1 cellular context compared by ENCODE assay signal in genomic region chr2:64989126-64989981, GRCh38.
A peak's percentile ranks its signal among the peaks of the same experiment; 100 is the strongest.
TF ChIP-seq lines count a peak whose summit lies in the region.

Gene SLC1A4 (plus strand): TSS chr2:64989399. CDS start chr2:64989644, 245 bp downstream.

TF ChIP-seq in K562, 482 proteins besides CTCF, POLR2A, EP300 and RAD21 (continued from another document and continues in another):
- no peak for TF ChIP-seq ZNF518B (CRISPR knock-in tag; IDR thresholded peaks at IDR 0.05)
- TF ChIP-seq SMAD1 (IDR thresholded peaks at IDR 0.05; ENCODE audit: low read depth, low read length, partially characterized antibody) = no peak
- no peak for TF ChIP-seq ZNF431 (CRISPR knock-in tag; IDR thresholded peaks at IDR 0.05)
- no peak for TF ChIP-seq FOXA1 (IDR thresholded peaks at IDR 0.05; ENCODE audit: borderline replicate concordance)
- TF ChIP-seq BACH1 (tag; IDR thresholded peaks at IDR 0.05) = no peak
- peak; percentile 73 for TF ChIP-seq SUPT5H (IDR thresholded peaks at IDR 0.05)
- TF ChIP-seq BCL6 (CRISPR knock-in tag; IDR thresholded peaks at IDR 0.05) = no peak
- no peak; the same call in 1 of the 2 replicates for TF ChIP-seq AFF4 (CRISPR knock-in tag; IDR thresholded peaks at IDR 0.05)
- TF ChIP-seq IRF2 (CRISPR knock-in tag; IDR thresholded peaks at IDR 0.05) = no peak
- no peak for TF ChIP-seq ZNF3 (CRISPR knock-in tag; IDR thresholded peaks at IDR 0.05)
- no peak; the same call in 1 of the 2 replicates for TF ChIP-seq POLR2AphosphoS2 (IDR thresholded peaks at IDR 0.05; ENCODE audit: low read length)
- no peak for TF ChIP-seq ATF1 (CRISPR knock-in tag; IDR thresholded peaks at IDR 0.05)
- no peak for TF ChIP-seq ATF1 (tag; IDR thresholded peaks at IDR 0.05)
- TF ChIP-seq ZFP1 (CRISPR knock-in tag; IDR thresholded peaks at IDR 0.05) = no peak
- TF ChIP-seq, protein P1, sequence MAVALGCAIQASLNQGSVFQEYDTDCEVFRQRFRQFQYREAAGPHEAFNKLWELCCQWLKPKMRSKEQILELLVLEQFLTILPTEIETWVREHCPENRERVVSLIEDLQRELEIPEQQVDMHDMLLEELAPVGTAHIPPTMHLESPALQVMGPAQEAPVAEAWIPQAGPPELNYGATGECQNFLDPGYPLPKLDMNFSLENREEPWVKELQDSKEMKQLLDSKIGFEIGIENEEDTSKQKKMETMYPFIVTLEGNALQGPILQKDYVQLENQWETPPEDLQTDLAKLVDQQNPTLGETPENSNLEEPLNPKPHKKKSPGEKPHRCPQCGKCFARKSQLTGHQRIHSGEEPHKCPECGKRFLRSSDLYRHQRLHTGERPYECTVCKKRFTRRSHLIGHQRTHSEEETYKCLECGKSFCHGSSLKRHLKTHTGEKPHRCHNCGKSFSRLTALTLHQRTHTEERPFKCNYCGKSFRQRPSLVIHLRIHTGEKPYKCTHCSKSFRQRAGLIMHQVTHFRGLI (CRISPR knock-in tag; IDR thresholded peaks at IDR 0.05) = no peak
- no peak for TF ChIP-seq HLTF (IDR thresholded peaks at IDR 0.05)
- TF ChIP-seq WHSC1 (IDR thresholded peaks at IDR 0.05; ENCODE audit: low read length) = no peak
- TF ChIP-seq STAT5A (IDR thresholded peaks at IDR 0.05; ENCODE audit: borderline replicate concordance, low read length) = no peak
- no peak for TF ChIP-seq ZNF274 (IDR thresholded peaks at IDR 0.05; ENCODE audit: borderline replicate concordance, low read depth, low read length)
- no peak for TF ChIP-seq GTF2F1 (IDR thresholded peaks at IDR 0.05; ENCODE audit: low read depth, low read length)
- peak; percentile 44 for TF ChIP-seq HNRNPLL (IDR thresholded peaks at IDR 0.05; ENCODE audit: low read depth, low read length, poor library complexity, severe bottlenecking)
- TF ChIP-seq, protein P2, sequence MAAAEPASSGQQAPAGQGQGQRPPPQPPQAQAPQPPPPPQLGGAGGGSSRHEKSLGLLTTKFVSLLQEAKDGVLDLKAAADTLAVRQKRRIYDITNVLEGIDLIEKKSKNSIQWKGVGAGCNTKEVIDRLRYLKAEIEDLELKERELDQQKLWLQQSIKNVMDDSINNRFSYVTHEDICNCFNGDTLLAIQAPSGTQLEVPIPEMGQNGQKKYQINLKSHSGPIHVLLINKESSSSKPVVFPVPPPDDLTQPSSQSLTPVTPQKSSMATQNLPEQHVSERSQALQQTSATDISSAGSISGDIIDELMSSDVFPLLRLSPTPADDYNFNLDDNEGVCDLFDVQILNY (CRISPR knock-in tag; IDR thresholded peaks at IDR 0.05) = no peak
- no peak for TF ChIP-seq FOXK2 (conservative IDR thresholded peaks at IDR 0.05 in 1 of 2, IDR thresholded peaks at IDR 0.05 in 1 of 2; ENCODE audit: low read depth in 2 of 2)
- TF ChIP-seq, protein P3, sequence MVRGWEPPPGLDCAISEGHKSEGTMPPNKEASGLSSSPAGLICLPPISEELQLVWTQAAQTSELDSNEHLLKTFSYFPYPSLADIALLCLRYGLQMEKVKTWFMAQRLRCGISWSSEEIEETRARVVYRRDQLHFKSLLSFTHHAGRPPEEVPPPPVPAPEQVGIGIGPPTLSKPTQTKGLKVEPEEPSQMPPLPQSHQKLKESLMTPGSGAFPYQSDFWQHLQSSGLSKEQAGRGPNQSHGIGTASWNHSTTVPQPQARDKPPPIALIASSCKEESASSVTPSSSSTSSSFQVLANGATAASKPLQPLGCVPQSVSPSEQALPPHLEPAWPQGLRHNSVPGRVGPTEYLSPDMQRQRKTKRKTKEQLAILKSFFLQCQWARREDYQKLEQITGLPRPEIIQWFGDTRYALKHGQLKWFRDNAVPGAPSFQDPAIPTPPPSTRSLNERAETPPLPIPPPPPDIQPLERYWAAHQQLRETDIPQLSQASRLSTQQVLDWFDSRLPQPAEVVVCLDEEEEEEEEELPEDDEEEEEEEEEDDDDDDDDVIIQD (CRISPR knock-in tag; IDR thresholded peaks at IDR 0.05) = no peak
- TF ChIP-seq ARID2 (IDR thresholded peaks at IDR 0.05) = no peak
- TF ChIP-seq DACH1 (IDR thresholded peaks at IDR 0.05; ENCODE audit: partially characterized antibody) = no peak
- TF ChIP-seq MITF (IDR thresholded peaks at IDR 0.05) = no peak
- TF ChIP-seq ELF1 (tag; IDR thresholded peaks at IDR 0.05) = no peak
- no peak for TF ChIP-seq ZFPM2 (CRISPR knock-in tag; IDR thresholded peaks at IDR 0.05)
- no peak for TF ChIP-seq ZNF24 (IDR thresholded peaks at IDR 0.05)
- no peak for TF ChIP-seq ZBTB33 (CRISPR knock-in tag; IDR thresholded peaks at IDR 0.05)
- no peak for TF ChIP-seq POLR2AphosphoS5 (IDR thresholded peaks at IDR 0.05; ENCODE audit: control insufficient read depth, insufficient read depth, low read depth, low read length)
- TF ChIP-seq, protein P4, sequence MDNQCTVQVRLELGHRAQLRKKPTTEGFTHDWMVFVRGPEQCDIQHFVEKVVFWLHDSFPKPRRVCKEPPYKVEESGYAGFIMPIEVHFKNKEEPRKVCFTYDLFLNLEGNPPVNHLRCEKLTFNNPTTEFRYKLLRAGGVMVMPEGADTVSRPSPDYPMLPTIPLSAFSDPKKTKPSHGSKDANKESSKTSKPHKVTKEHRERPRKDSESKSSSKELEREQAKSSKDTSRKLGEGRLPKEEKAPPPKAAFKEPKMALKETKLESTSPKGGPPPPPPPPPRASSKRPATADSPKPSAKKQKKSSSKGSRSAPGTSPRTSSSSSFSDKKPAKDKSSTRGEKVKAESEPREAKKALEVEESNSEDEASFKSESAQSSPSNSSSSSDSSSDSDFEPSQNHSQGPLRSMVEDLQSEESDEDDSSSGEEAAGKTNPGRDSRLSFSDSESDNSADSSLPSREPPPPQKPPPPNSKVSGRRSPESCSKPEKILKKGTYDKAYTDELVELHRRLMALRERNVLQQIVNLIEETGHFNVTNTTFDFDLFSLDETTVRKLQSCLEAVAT (IDR thresholded peaks at IDR 0.05) = no peak; a peak in 1 of 4 replicates
- TF ChIP-seq NFXL1 (CRISPR knock-in tag; IDR thresholded peaks at IDR 0.05) = no peak
- TF ChIP-seq E2F6 (IDR thresholded peaks at IDR 0.05; ENCODE audit: borderline replicate concordance in 1 of 2, extremely low read depth in 1 of 2, insufficient read depth in 1 of 2, insufficient read length in 1 of 2, low read depth in 1 of 2, low read length in 1 of 2, poor library complexity in 1 of 2, severe bottlenecking in 1 of 2) = peak; percentile 22 to 54
- no peak for TF ChIP-seq ZBTB7A (IDR thresholded peaks at IDR 0.05; ENCODE audit: borderline replicate concordance, control insufficient read depth, low read depth, low read length)
- no peak for TF ChIP-seq CGGBP1 (CRISPR knock-in tag; IDR thresholded peaks at IDR 0.05)
- no peak for TF ChIP-seq SIX5 (IDR thresholded peaks at IDR 0.05; ENCODE audit: borderline replicate concordance in 1 of 2, insufficient read depth in 1 of 2, low read depth in 1 of 2, low read length in 2 of 2)
- no peak for TF ChIP-seq NFE2L1 (tag; IDR thresholded peaks at IDR 0.05; ENCODE audit: borderline replicate concordance, low read depth)
- TF ChIP-seq ZNF41 (CRISPR knock-in tag; conservative IDR thresholded peaks at IDR 0.05) = no peak
- peak; percentile 62 to 68 for TF ChIP-seq NRF1 (conservative IDR thresholded peaks at IDR 0.05 in 1 of 2, IDR thresholded peaks at IDR 0.05 in 1 of 2)
- TF ChIP-seq MAX (CRISPR knock-in tag; IDR thresholded peaks at IDR 0.05) = no peak
- no peak for TF ChIP-seq TFAM (CRISPR knock-in tag; conservative IDR thresholded peaks at IDR 0.05)
- no peak for TF ChIP-seq ZNF766 (CRISPR knock-in tag; conservative IDR thresholded peaks at IDR 0.05)
- TF ChIP-seq TEAD4 (IDR thresholded peaks at IDR 0.05; ENCODE audit: low read length) = no peak
- TF ChIP-seq TEAD4 (CRISPR knock-in tag; IDR thresholded peaks at IDR 0.05; ENCODE audit: borderline replicate concordance) = no peak
- TF ChIP-seq RBFOX2 (IDR thresholded peaks at IDR 0.05; ENCODE audit: low read depth, low read length) = peak; percentile 88
- TF ChIP-seq NFE2 (IDR thresholded peaks at IDR 0.05; ENCODE audit: low read depth) = no peak
- TF ChIP-seq ILF3 (IDR thresholded peaks at IDR 0.05; ENCODE audit: borderline replicate concordance) = no peak
- TF ChIP-seq MTA2 (IDR thresholded peaks at IDR 0.05; ENCODE audit: low read depth) = no peak
- no peak for TF ChIP-seq ZNF717 (CRISPR knock-in tag; IDR thresholded peaks at IDR 0.05)
